ENCODE assay signal across 10 cellular contexts in the genomic region with DNA sequence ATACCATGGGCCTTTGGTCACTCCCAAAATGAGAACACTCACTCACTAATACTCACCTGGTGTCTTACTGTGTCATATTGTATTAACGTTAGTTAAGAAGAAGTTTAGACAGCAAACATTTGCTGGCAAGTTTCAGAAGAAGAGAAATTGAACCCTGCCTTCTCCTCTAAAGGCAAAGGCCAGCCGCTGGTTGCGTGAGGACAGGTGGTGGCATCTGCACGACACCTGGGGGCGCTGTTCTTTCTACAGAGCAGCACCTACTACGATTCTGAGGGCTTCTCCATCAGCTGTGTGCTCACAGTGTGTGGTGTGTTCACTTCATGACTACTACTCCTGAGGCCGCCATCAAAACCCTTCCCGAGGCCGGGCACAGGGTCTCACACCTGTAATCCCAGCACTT. TPM values are rescaled to one million over a fixed set of nuclear protein-coding genes. Genes with fewer than 3 reads are reported as not detected.
DNase-seq lines count a peak whose midpoint lies in the region; ATAC-seq and TF ChIP-seq lines count a peak whose summit lies in the region.
"Had no signal": no experiment of that assay in that cellular context is flagged by ENCODE, and none has a peak within 500 bp of the region (broad histone marks: within the 10 kb centered on the region; RNA-seq: fewer than 3 reads in every experiment).

No MANE protein-coding gene starts in this region.

- no peaks in the 10 kb centered on the region for H3K79me2 ChIP-seq in DOHH2 (ENCODE audit: control insufficient read depth, low read length)

- no peaks in the 10 kb centered on the region for H3K9me2 ChIP-seq in DOHH2 (replicated peaks; ENCODE audit: control insufficient read depth, low read length)

- H3K27me3 Mint-ChIP-seq in endothelial cell (ENCODE audit: unreplicated experiment): no peaks in the 10 kb centered on the region

- no peaks in the 10 kb centered on the region for H3K36me3 Mint-ChIP-seq in endothelial cell (ENCODE audit: low read depth, unreplicated experiment)

- no peak overlapping the region for H3K27ac ChIP-seq in 22Rv1
- H3K27ac ChIP-seq in DOHH2 (ENCODE audit: low read depth, low read length): no peak overlapping the region
- H3K27ac ChIP-seq in esophagus squamous epithelium: no peak overlapping the region

- no peaks in the 10 kb centered on the region for H4K20me1 ChIP-seq in DOHH2 (ENCODE audit: control insufficient read depth, insufficient read depth, low read depth, low read length)

- no peaks in the 10 kb centered on the region for H3K9me3 Mint-ChIP-seq in endothelial cell (ENCODE audit: unreplicated experiment)

- intact Hi-C loops in esophagus squamous epithelium (cut with DNase I): no loop called here

- no peaks in the 10 kb centered on the region for H3F3A ChIP-seq in DOHH2 (ENCODE audit: control insufficient read depth, insufficient read depth)

- H3K36me3 ChIP-seq in DOHH2 (ENCODE audit: control insufficient read depth, low read length) (no peaks in the 10 kb centered on the region), esophagus squamous epithelium (no peaks in the 10 kb centered on the region)

- peaks cover 4% of the 10 kb centered on the region for H3K4me1 Mint-ChIP-seq in endothelial cell (ENCODE audit: unreplicated experiment)

- DNase-seq in NCI-H69 (lab: John Stamatoyannopoulos, UW) (peak; percentile 44), endothelial cell (ENCODE audit: low spot score) (peak; percentile 60), esophagus squamous epithelium (lab: John Stamatoyannopoulos, UW) (no peak), AG20443 (ENCODE audit: low spot score) (no peak), H4 (ENCODE audit: low spot score) (no peak)
- DNase-seq: cortex of kidney had no signal

- no peaks in the 10 kb centered on the region for H3K27me3 ChIP-seq in DOHH2 (ENCODE audit: control insufficient read depth, low read length)
- H3K27me3 ChIP-seq in esophagus squamous epithelium: peaks cover 0 to 10% (median 0%) of the 10 kb centered on the region in 4 donors

- H3K4me3 ChIP-seq in DOHH2 (ENCODE audit: low read length) (no peak overlapping the region), esophagus squamous epithelium (no peak overlapping the region)

- TF ChIP-seq CTCF in 22Rv1 (IDR thresholded peaks at IDR 0.05): peak; percentile 77
- TF ChIP-seq CTCF in DOHH2 (IDR thresholded peaks at IDR 0.05; ENCODE audit: low read depth, low read length, poor library complexity, severe bottlenecking): peak; percentile 67
- peak; percentile 68 for TF ChIP-seq CTCF in endothelial cell (IDR thresholded peaks at IDR 0.05; ENCODE audit: unreplicated experiment)
- TF ChIP-seq CTCF in esophagus squamous epithelium (IDR thresholded peaks at IDR 0.05): peak in 1 of 6 experiments; percentile 37

- no peaks in the 10 kb centered on the region for H3K9me3 ChIP-seq in DOHH2 (ENCODE audit: control insufficient read depth, insufficient read depth, low read length)
- no peaks in the 10 kb centered on the region for H3K9me3 ChIP-seq in esophagus squamous epithelium

- TF ChIP-seq POLR2A in esophagus squamous epithelium (IDR thresholded peaks at IDR 0.05): no peak

- H3K4me2 ChIP-seq in DOHH2 (ENCODE audit: low read length): no peak overlapping the region

- H3K27ac Mint-ChIP-seq in endothelial cell (ENCODE audit: unreplicated experiment): no peak overlapping the region

- 45 to 73% methylated on average over 2 to 6 of the region's 9 CpGs for WGBS in esophagus squamous epithelium, 2 donors

- ATAC-seq in HG02852 (IDR thresholded peaks at IDR 0.05; ENCODE audit: unreplicated experiment): no peak

- H3K4me1 ChIP-seq in DOHH2 (ENCODE audit: control insufficient read depth, low read length) (no peaks in the 10 kb centered on the region), esophagus squamous epithelium (peaks cover 0 to under 1% (median 0%) of the 10 kb centered on the region in 3 donors)

- H3K4me3 Mint-ChIP-seq in endothelial cell (ENCODE audit: unreplicated experiment): no peak overlapping the region

RNA-seq across cellular contexts. Expression of a gene that starts 17.9 kb away (rescaled TPM):
- total RNA-seq in endothelial cell (ENCODE audit: unreplicated experiment): not detected
- total RNA-seq in esophagus squamous epithelium: not detected
- 0.08 TPM in 1 of 2 replicates, not detected in the other for total RNA-seq in H4 (2014; rRNA removed; shearing (Covaris generic))
- total RNA-seq: kidney epithelial cell had no signal

RNA-seq across cellular contexts. Expression of a gene that starts 22.1 kb away (rescaled TPM):
- total RNA-seq in endothelial cell (ENCODE audit: unreplicated experiment) (0.23 TPM), esophagus squamous epithelium (10 to 100 TPM in 2 of 4 donors, 1 to 10 TPM in 2; 6.2 to 21.8 (median 9.7) TPM)
- total RNA-seq in H4 (2014; rRNA removed; shearing (Covaris generic)): not detected in 2 replicates

Comparison
In these comparisons a context has a peak if more than half of its experiments do, and no peak if none do; other contexts are left out.
1. DNase-seq: peak in NCI-H69 (single experiment) and endothelial cell (single experiment); none in esophagus squamous epithelium (single experiment), AG20443 (single experiment) and H4 (single experiment).